10 cellular contexts compared by ENCODE assay signal in genomic region chr14:83071888-83072501, GRCh38.
DNase-seq lines count a peak whose midpoint lies in the region; ATAC-seq and TF ChIP-seq lines count a peak whose summit lies in the region.
"Had no signal": no experiment of that assay in that cellular context is flagged by ENCODE, and none has a peak within 500 bp of the region (broad histone marks: within the 10 kb centered on the region; RNA-seq: fewer than 3 reads in every experiment).

No MANE protein-coding gene starts in this region.

- POLR2A ChIA-PET in OCI-LY7 (lab: Charles Lee): interaction anchor here (1.3 kb wide), 1 partner anchor 13 kb away, joined by 4 read pairs; no protein-coding TSS in a partner anchor

- peak; percentile 39 for DNase-seq in OCI-LY7 (ENCODE audit: low spot score)
- peak; percentile 6 for DNase-seq in kidney glomerular epithelial cell (lab: John Stamatoyannopoulos, UW)
- DNase-seq in HuH-7 (ENCODE audit: low spot score): no peak
- DNase-seq in pons (ENCODE audit: low spot score): no peak
- no peak for DNase-seq in GM19240 (ENCODE audit: insufficient read length, low spot score)
- DNase-seq in middle frontal gyrus (ENCODE audit: extremely low spot score, low spot score): no peak

- H3K36me3 ChIP-seq in OCI-LY7 (ENCODE audit: insufficient read depth, low read length): no peaks in the 10 kb centered on the region

- H3K9me2 ChIP-seq in OCI-LY7 (ENCODE audit: insufficient read depth, low read length): no peaks in the 10 kb centered on the region

- no peaks in the 10 kb centered on the region for H3K9me3 ChIP-seq in OCI-LY7 (ENCODE audit: low read length)

- 0 out of 2 replicates have a peak overlapping the region, but pooled peaks have one; percentile 12 for H3K4me2 ChIP-seq in OCI-LY7 (ENCODE audit: low read length)

- no peak overlapping the region for H3K27ac ChIP-seq in OCI-LY7 (ENCODE audit: low read depth, low read length, poor library complexity, severe bottlenecking)
- H3K27ac ChIP-seq: parathyroid adenoma had no signal

- intact Hi-C loops in OCI-LY7 (cut with micrococcal nuclease; ENCODE audit: unreplicated experiment): loop anchor here (10.0 kb wide), 1 partner anchor 357 kb away; no protein-coding TSS in a partner anchor

- ATAC-seq in HG03060 (IDR thresholded peaks at IDR 0.05; ENCODE audit: low read depth, unreplicated experiment): peak; percentile 55
- ATAC-seq: HCT116 had no signal

- H3K4me3 ChIP-seq in OCI-LY7 (ENCODE audit: low read depth, low read length, poor library complexity, severe bottlenecking): no peak overlapping the region

- H2AFZ ChIP-seq in OCI-LY7 (ENCODE audit: low read length): peak overlapping the region; percentile 59; the same call in 1 of the 2 replicates
- H2AFZ ChIP-seq: parathyroid adenoma had no signal

- CTCF ChIA-PET in OCI-LY7 (lab: Charles Lee; ENCODE audit: unreplicated experiment): no interaction called here

- TF ChIP-seq CTCF in GM12872 (IDR thresholded peaks at IDR 0.05; ENCODE audit: insufficient read depth, low read depth, low read length): peak; percentile 35; the same call in 1 of the 3 replicates
- peak; percentile 71 for TF ChIP-seq CTCF in OCI-LY7 (conservative IDR thresholded peaks at IDR 0.05; ENCODE audit: low read length)

- no peaks in the 10 kb centered on the region for H4K20me1 ChIP-seq in OCI-LY7 (ENCODE audit: insufficient read depth, low read length)

- H3K4me1 ChIP-seq in OCI-LY7 (ENCODE audit: insufficient read depth, low read length, poor library complexity, severe bottlenecking): no peaks in the 10 kb centered on the region
- H3K4me1 ChIP-seq: parathyroid adenoma had no signal

- H3K79me2 ChIP-seq in OCI-LY7 (ENCODE audit: insufficient read depth, low read depth, low read length): no peaks in the 10 kb centered on the region
- H3K79me2 ChIP-seq: parathyroid adenoma had no signal

- BruUV-seq in OCI-LY7 (replicated peaks; lab: Mats Ljungman, UMichigan): no TSS peak

Comparison
In these comparisons a context has a peak if more than half of its experiments do, and no peak if none do; other contexts are left out.
1. DNase-seq: peak in OCI-LY7 (single experiment) and kidney glomerular epithelial cell (single experiment); none in HuH-7 (single experiment), pons (single experiment), GM19240 (single experiment) and middle frontal gyrus (single experiment).